In the genomic region with DNA sequence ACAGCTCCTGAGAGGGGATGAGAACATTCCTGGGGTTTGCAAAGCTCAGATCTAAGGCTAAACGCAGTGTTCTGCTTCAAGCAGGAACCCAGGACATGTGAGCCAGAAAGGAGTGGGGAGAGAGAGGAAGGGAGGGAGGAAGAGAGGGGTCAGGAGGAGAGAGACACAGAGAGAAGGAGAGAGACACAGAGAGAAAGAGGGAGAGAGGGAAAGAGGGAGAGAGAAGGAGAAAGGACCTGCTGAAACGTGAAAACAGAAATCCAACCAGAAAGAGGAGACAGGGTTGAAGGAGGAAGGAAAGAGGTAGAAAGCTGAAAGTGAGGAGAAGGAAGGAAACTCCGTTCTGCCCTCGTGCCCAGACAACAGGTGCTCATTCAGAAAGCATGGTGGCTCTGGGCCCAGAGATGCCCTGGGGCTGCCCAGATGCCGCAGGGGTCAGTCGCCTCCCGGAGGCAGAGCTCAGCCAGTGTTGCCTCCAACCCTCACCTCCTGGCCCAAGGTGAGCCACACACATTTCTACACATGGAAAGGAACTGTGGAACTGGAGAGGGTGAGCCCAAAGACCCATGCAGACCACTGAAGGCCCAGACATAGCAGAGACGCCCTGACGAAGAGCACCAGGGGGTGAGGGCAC, we compare ENCODE assay signal across 29 cellular contexts. TPM values are rescaled to one million over a fixed set of nuclear protein-coding genes. Genes with fewer than 3 reads are reported as not detected.
"Had no signal": no experiment of that assay in that cellular context is flagged by ENCODE, and none has a peak within 500 bp of the region (broad histone marks: within the 10 kb centered on the region; RNA-seq: fewer than 3 reads in every experiment).

No MANE protein-coding gene starts in this region.

- H3K36me3 ChIP-seq: esophagus muscularis mucosa, gastroesophageal sphincter, neutrophil, spleen, tibial nerve, upper lobe of right lung had no signal

- H3K4me1 ChIP-seq: esophagus muscularis mucosa, spleen, testis, tibial nerve, upper lobe of right lung had no signal

- ATAC-seq: gastroesophageal sphincter; left colon; naive thymus-derived CD4-positive, alpha-beta T cell; sciatic nerve; stimulated activated memory B cell treated with anti-CD40 and anti-IgM and Interleukin-4, amounts not matched to agents 10 μg/mL and 1 μg/mL and 100 μg/mL, for 72 hours; stimulated activated naive CD8-positive, alpha-beta T cell treated with anti-CD3 and anti-CD28 coated beads, Interleukin-15, amount 100 ng/mL, for 72 hours; upper lobe of right lung had no signal

- H3K9me3 ChIP-seq: esophagus muscularis mucosa, gastroesophageal sphincter, neutrophil, spleen, testis, tibial nerve, upper lobe of right lung had no signal

- DNase-seq: cortex of kidney; dorsolateral prefrontal cortex; effector CD8-positive, alpha-beta T cell; foreskin fibroblast; left colon; mammary epithelial cell; naive thymus-derived CD4-positive, alpha-beta T cell; nephron progenitor cell; spleen; stimulated activated CD4-positive, alpha-beta T cell treated with anti-CD3 and anti-CD28 coated beads, Interleukin-15, amount 100 ng/mL, for 24 hours; stimulated activated CD4-positive, alpha-beta T cell treated with anti-CD3 and anti-CD28 coated beads, Interleukin-1b, Interleukin-23, amount 100 ng/mL, for 48 hours; stimulated activated CD4-positive, alpha-beta T cell treated with anti-CD3 and anti-CD28 coated beads, Interleukin-4, amount 100 ng/mL, for 24 hours; stimulated activated naive CD8-positive, alpha-beta T cell treated with anti-CD3 and anti-CD28 coated beads, Interleukin-15, amount 100 ng/mL, for 72 hours; testis; upper lobe of right lung had no signal

- H3K4me3 ChIP-seq: dorsolateral prefrontal cortex, esophagus muscularis mucosa, gastroesophageal sphincter, spleen, testis, tibial nerve, upper lobe of right lung had no signal

- H3K27me3 ChIP-seq: testis had no signal

- FAIRE-seq: endometrium had no signal

- H3K27ac ChIP-seq: dorsolateral prefrontal cortex, esophagus muscularis mucosa, gastroesophageal sphincter, neutrophil, spleen, testis, tibial nerve, upper lobe of right lung had no signal

RNA-seq across cellular contexts. Expression of gene ENPP7, which starts 49.0 kb away (rescaled TPM):
- total RNA-seq: esophagus muscularis mucosa; kidney epithelial cell; lower leg skin; mammary epithelial cell; mononuclear cell; naive thymus-derived CD4-positive, alpha-beta T cell; osteoblast; pulmonary artery endothelial cell; sciatic nerve; skeletal muscle tissue; subcutaneous adipose tissue; tibial nerve; upper lobe of right lung had no signal
- polyA plus RNA-seq: mammary epithelial cell had no signal
